In the genomic region with DNA sequence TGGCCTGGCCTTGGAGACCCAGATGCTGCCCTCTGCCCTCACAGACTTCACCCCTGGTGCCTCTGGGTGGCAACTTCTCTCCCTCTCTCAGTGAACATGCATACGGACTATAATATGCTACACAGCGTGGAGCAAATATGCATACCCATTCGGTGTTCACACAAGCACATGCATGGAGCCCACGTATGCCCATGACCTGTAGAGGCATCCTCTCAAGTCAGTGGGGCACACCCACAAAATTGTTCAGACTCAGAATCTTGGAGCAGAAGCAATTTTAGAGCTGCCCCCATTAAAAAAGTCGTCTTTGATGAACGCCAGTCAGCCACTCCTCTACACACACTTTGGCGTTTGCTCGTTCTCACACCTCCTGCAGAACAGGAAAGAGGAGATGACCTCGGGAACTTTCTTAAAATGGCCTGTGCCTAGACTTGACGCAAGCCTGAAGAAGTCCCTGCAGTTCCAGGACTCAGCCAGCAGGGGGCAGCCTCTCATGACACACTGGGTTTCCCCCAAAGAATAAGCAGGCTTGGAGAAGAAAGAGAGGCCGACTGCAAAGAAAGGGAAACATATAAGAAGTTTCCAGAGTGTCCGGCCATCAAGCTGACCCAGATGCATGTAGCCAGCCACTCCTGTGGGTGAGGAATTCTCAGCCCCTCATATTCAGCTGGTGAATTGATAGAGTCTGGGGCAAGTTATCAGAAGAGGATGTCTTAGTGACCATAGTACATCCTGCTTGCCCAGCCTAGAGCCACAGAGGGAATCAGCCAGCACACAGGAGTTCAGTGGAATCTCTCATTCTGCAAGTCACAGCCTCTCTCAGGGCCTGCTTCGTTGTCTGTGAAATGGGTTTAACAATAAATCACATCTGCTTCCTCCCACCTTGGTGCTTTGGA, we compare ENCODE assay signal across 8 cellular contexts. TPM values are rescaled to one million over a fixed set of nuclear protein-coding genes. Genes with fewer than 3 reads are reported as not detected.
DNase-seq lines count a peak whose midpoint lies in the region; ATAC-seq, FAIRE-seq and TF ChIP-seq lines count a peak whose summit lies in the region.

No MANE protein-coding gene starts in this region.

- no peak overlapping the region for H2BK12ac ChIP-seq in H1 (ENCODE audit: low read depth, low read length)

- ATAC-seq in HG02763 (IDR thresholded peaks at IDR 0.05; ENCODE audit: unreplicated experiment) (peak; percentile 56), mucosa of descending colon (peak; percentile 80), HG03457 (IDR thresholded peaks at IDR 0.05; ENCODE audit: unreplicated experiment) (no peak)

- no peak overlapping the region for H3K4me3 ChIP-seq in H1 (ENCODE audit: extremely low read depth in 1 of 4, insufficient read depth in 2 of 4, low read depth in 3 of 4, low read length in 4 of 4)
- H3K4me3 ChIP-seq in mucosa of descending colon: no peak overlapping the region

- H3K4ac ChIP-seq in H1 (replicated peaks; ENCODE audit: insufficient read length, low read depth, low read length): no peak overlapping the region

- H2AFZ ChIP-seq in H1 (ENCODE audit: low read length): no peak overlapping the region

- no peak overlapping the region for H2BK20ac ChIP-seq in H1 (ENCODE audit: low read length)

- no peak overlapping the region for H2BK15ac ChIP-seq in H1 (ENCODE audit: low read length)

- no peaks in the 10 kb centered on the region for H3K4me1 ChIP-seq in H1 (replicated peaks in 1 of 4; ENCODE audit: control insufficient read depth in 3 of 4, insufficient read depth in 4 of 4, low read length in 3 of 4)
- no peaks in the 10 kb centered on the region for H3K4me1 ChIP-seq in mucosa of descending colon (ENCODE audit: low read depth)

- H3K9me3 ChIP-seq in H1 (ENCODE audit: insufficient read depth in 2 of 2, low read depth in 1 of 2, low read length in 1 of 2) (no peaks in the 10 kb centered on the region), mucosa of descending colon (no peaks in the 10 kb centered on the region)

- TF ChIP-seq CTCF in GM12872 (IDR thresholded peaks at IDR 0.05; ENCODE audit: insufficient read depth, low read depth, low read length): peak; percentile 85
- TF ChIP-seq CTCF in H1 (IDR thresholded peaks at IDR 0.05; ENCODE audit: control extremely low read depth in 1 of 3, insufficient read depth in 1 of 3, low read depth in 1 of 3, low read length in 3 of 3): peak; percentile 67 to 76 (median 74)
- TF ChIP-seq CTCF in mucosa of descending colon (IDR thresholded peaks at IDR 0.05): peak; percentile 74

- TF ChIP-seq POLR2A in H1 (IDR thresholded peaks at IDR 0.05; ENCODE audit: control extremely low read depth in 1 of 2, low read depth in 2 of 2, low read length in 2 of 2): no peak

- H4K20me1 ChIP-seq in H1 (replicated peaks in 1 of 2; ENCODE audit: control insufficient read depth in 1 of 2, insufficient read depth in 2 of 2, low read length in 2 of 2): no peaks in the 10 kb centered on the region

- H4K5ac ChIP-seq in H1 (ENCODE audit: insufficient read length, low read depth, low read length): no peak overlapping the region

- no peak for TF ChIP-seq EP300 in H1 (IDR thresholded peaks at IDR 0.05; ENCODE audit: borderline replicate concordance in 1 of 2, low read depth in 2 of 2, low read length in 2 of 2)

- no peak overlapping the region for H2BK5ac ChIP-seq in H1 (ENCODE audit: low read depth, low read length)

- intact Hi-C loops in mucosa of descending colon (cut with DNase I, micrococcal nuclease): loop anchor here in 1 of 2 donors (10.0 kb wide), 1 partner anchor 87 kb away; no protein-coding TSS in a partner anchor

- H3K36me3 ChIP-seq in H1 (ENCODE audit: control insufficient read depth in 2 of 4, insufficient read depth in 4 of 4, low read length in 3 of 4): no peaks in the 10 kb centered on the region
- H3K36me3 ChIP-seq in mucosa of descending colon (ENCODE audit: low read depth): no peaks in the 10 kb centered on the region

- FAIRE-seq in H1 (lab: Jason Lieb, UNC): peak; percentile 93

- H3K23ac ChIP-seq in H1 (ENCODE audit: insufficient read length): no peak overlapping the region

- H3K23me2 ChIP-seq in H1 (ENCODE audit: low read depth, low read length): no peaks in the 10 kb centered on the region

- H3K9ac ChIP-seq in H1 (replicated peaks in 1 of 4; ENCODE audit: extremely low read depth in 1 of 4, low read depth in 3 of 4, low read length in 3 of 4): no peak overlapping the region

- H3K18ac ChIP-seq in H1 (ENCODE audit: extremely low read depth, low read length): no peak overlapping the region

- no peak overlapping the region for H4K8ac ChIP-seq in H1 (ENCODE audit: extremely low read depth, insufficient read depth, low read length)

- H2AK5ac ChIP-seq in H1 (ENCODE audit: low read depth, low read length): no peak overlapping the region

- peak; percentile 72 to 81 for TF ChIP-seq RAD21 in H1 (IDR thresholded peaks at IDR 0.05 in 1 of 2, conservative IDR thresholded peaks at IDR 0.05 in 1 of 2; ENCODE audit: low read depth in 2 of 2, low read length in 2 of 2)

- H3K14ac ChIP-seq in H1 (ENCODE audit: insufficient read length): no peak overlapping the region

- no peak overlapping the region for H4K91ac ChIP-seq in H1 (replicated peaks; ENCODE audit: insufficient read length, low read length)

- CTCF ChIA-PET in H1 (lab: Charles Lee; ENCODE audit: partially characterized antibody): interaction anchor here (0.7 to 9.0 kb wide), 35 partner anchors 8 to 1157 kb away, joined by 3 to 144 read pairs (median 4); partner anchors contain the start of gene APLN

- H3K79me2 ChIP-seq in H1 (ENCODE audit: control insufficient read depth in 1 of 2, insufficient read depth in 2 of 2, low read length in 2 of 2): no peaks in the 10 kb centered on the region

- 51% methylated on average over 11 of the region's 13 CpGs; no CpG with 5 or more reads in 1 of the 2 experiments for WGBS in H1 (ENCODE audit: extremely low coverage in 1 of 2, insufficient coverage in 1 of 2, insufficient read length in 1 of 2, insufficient replicate concordance in 2 of 2, low coverage in 1 of 2, low lambda C conversion rate in 2 of 2, missing lambda C conversion rate in 1 of 2), 2 experiments

- no peak overlapping the region for H3K27ac ChIP-seq in H1 (ENCODE audit: low read depth, low read length)

- DNase-seq in NCI-H524 treated with DMSO at 0.1 percent for 48 hours (lab: John Stamatoyannopoulos, UW) (peak; percentile 18), H1 (ENCODE audit: low read depth in 1 of 2, low spot score in 2 of 2) (peak; percentile 43 to 85), mucosa of descending colon (peak; percentile 71 to 79 (median 78))
- peak; percentile 51 to 62 for DNase-seq in activated CD8-positive, alpha-beta memory T cell treated with anti-CD3 and anti-CD28 coated beads for 1 hour (ENCODE audit: extremely low read depth in 1 of 2, low read depth in 1 of 2)
- DNase-seq in stimulated activated CD8-positive, alpha-beta memory T cell treated with anti-CD3 and anti-CD28 coated beads, Interleukin-4, amount 100 ng/mL, for 1 hour (ENCODE audit: low read depth in 2 of 2, low spot score in 1 of 2): peak; percentile 47 to 49

- H3K4me2 ChIP-seq in H1 (ENCODE audit: insufficient read depth in 1 of 2, low read depth in 2 of 2, low read length in 2 of 2): no peak overlapping the region

- H3K79me1 ChIP-seq in H1 (ENCODE audit: low read depth, low read length): no peaks in the 10 kb centered on the region

- no peak overlapping the region for H2BK120ac ChIP-seq in H1 (replicated peaks; ENCODE audit: low read depth, low read length)

- no peaks in the 10 kb centered on the region; a peak in 2 of 7 replicates for H3K27me3 ChIP-seq in H1 (replicated peaks in 1 of 4; ENCODE audit: control insufficient read depth in 3 of 4, extremely low read depth in 1 of 4, insufficient read depth in 3 of 4, low read length in 3 of 4)

- no peak overlapping the region for H3K56ac ChIP-seq in H1 (replicated peaks; ENCODE audit: insufficient read length, low read depth, low read length)

- POLR2A ChIA-PET in H1 (lab: Charles Lee; ENCODE audit: partially characterized antibody): interaction anchor here (0.6 kb wide), 1 partner anchor 117 kb away, joined by 4 read pairs; no protein-coding TSS in a partner anchor

TF ChIP-seq in H1, 55 proteins besides CTCF, POLR2A, EP300 and RAD21:
- TF ChIP-seq BCL11A (IDR thresholded peaks at IDR 0.05; ENCODE audit: low read depth in 2 of 2, low read length in 2 of 2): no peak
- no peak for TF ChIP-seq RNF2 (IDR thresholded peaks at IDR 0.05; ENCODE audit: borderline replicate concordance, low read depth, low read length, missing control alignments, poor library complexity, severe bottlenecking)
- no peak for TF ChIP-seq TBP (IDR thresholded peaks at IDR 0.05; ENCODE audit: low read depth, low read length)
- TF ChIP-seq SP4 (IDR thresholded peaks at IDR 0.05; ENCODE audit: low read length): no peak
- TF ChIP-seq ASH2L (IDR thresholded peaks at IDR 0.05; ENCODE audit: low read length): no peak
- no peak for TF ChIP-seq SIX5 (IDR thresholded peaks at IDR 0.05; ENCODE audit: low read depth, low read length)
- TF ChIP-seq TCF12 (IDR thresholded peaks at IDR 0.05; ENCODE audit: low read depth, low read length): no peak
- no peak for TF ChIP-seq BRCA1 (IDR thresholded peaks at IDR 0.05; ENCODE audit: low read depth, low read length)
- TF ChIP-seq YY1 (IDR thresholded peaks at IDR 0.05; ENCODE audit: low read depth, low read length): no peak
- TF ChIP-seq MAFK (IDR thresholded peaks at IDR 0.05; ENCODE audit: low read depth, low read length): no peak
- no peak for TF ChIP-seq BACH1 (IDR thresholded peaks at IDR 0.05; ENCODE audit: low read length)
- no peak for TF ChIP-seq KDM5A (IDR thresholded peaks at IDR 0.05; ENCODE audit: low read length)
- no peak for TF ChIP-seq CBX5 (IDR thresholded peaks at IDR 0.05; ENCODE audit: low read depth, low read length)
- TF ChIP-seq RBBP5 (IDR thresholded peaks at IDR 0.05; ENCODE audit: borderline replicate concordance, low read depth, low read length): no peak

RNA-seq across cellular contexts. Expression of gene APLN, which starts 17.3 kb away (rescaled TPM):
- 1.1 TPM in 2 replicates for total RNA-seq in H1 (2021; fragmentation: NEBNext Ultra II Directional; extraction: Animal tissue kit (Norgen Biotek cat#: 25700))
- 1.6 and 1.8 TPM in 2 replicates for polyA plus RNA-seq in H1 (2011; rRNA removed)
- 1.9 TPM for polyA plus RNA-seq in H1 (2011; cell fraction: cytosol; rRNA removed)
- 1.1 TPM for polyA plus RNA-seq in H1 (2011; cell fraction: nucleus; rRNA removed)
- 1.1 to 1.9 TPM (median 1.8 TPM) in 4 replicates for polyA plus RNA-seq in H1 (2012, experiment 1 of 2)
- 1.5 TPM for polyA plus RNA-seq in H1 (2012, experiment 2 of 2)
- 0.89 TPM for polyA plus RNA-seq in H1 (2013, experiment 1 of 2)
- 1.1 TPM for polyA plus RNA-seq in H1 (2013, experiment 2 of 2)
- polyA minus RNA-seq in H1 (2011; rRNA and poly(A)+ RNA removed): 0.98 and 1.2 TPM in 2 replicates
- 0.88 TPM for polyA minus RNA-seq in H1 (2011; cell fraction: cytosol; rRNA and poly(A)+ RNA removed)
- 0.20 TPM for polyA minus RNA-seq in H1 (2011; cell fraction: nucleus; rRNA and poly(A)+ RNA removed)
- under 1 TPM; 0.29 to 0.43 (median 0.41) TPM for total RNA-seq in mucosa of descending colon

Comparison
In these comparisons a context has a peak if more than half of its experiments do, and no peak if none do; other contexts are left out.
1. DNase-seq: peak in every context shown above with its lines; median percentile 78 in mucosa of descending colon; 64 in H1; 56 in activated CD8-positive, alpha-beta memory T cell treated with anti-CD3 and anti-CD28 coated beads for 1 hour; 48 in stimulated activated CD8-positive, alpha-beta memory T cell treated with anti-CD3 and anti-CD28 coated beads, Interleukin-4, amount 100 ng/mL, for 1 hour; 18 in NCI-H524 treated with DMSO at 0.1 percent for 48 hours.